In the genomic region with DNA sequence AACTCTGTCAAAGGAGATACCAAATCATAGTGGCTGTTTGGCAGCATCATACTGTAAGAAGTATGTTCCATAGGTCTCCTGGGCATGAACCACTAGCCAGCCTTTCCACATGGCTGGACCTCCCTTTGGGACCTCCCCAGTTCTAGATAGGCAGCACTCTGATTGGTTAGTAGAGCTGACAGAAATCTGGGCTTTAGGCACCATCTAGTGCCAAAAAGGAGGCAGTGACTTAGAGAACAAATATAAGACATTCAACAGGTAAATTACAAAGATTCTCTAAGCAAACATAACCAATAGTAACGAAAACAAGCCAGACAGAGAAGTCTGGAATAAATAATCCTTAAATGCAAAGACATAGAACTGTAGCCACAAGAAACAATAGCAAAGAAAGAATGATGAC, we compare ENCODE assay signal across 11 cellular contexts.
DNase-seq lines count a peak whose midpoint lies in the region; ATAC-seq, FAIRE-seq and TF ChIP-seq lines count a peak whose summit lies in the region.
"Had no signal": no experiment of that assay in that cellular context is flagged by ENCODE, and none has a peak within 500 bp of the region (broad histone marks: within the 10 kb centered on the region; RNA-seq: fewer than 3 reads in every experiment).

No MANE protein-coding gene starts in this region.

- no peak overlapping the region for H2AFZ ChIP-seq in GM23248

- H3K4me1 ChIP-seq in GM23248 (ENCODE audit: insufficient read depth) (no peaks in the 10 kb centered on the region), cardiac muscle cell (ENCODE audit: low read depth) (no peaks in the 10 kb centered on the region), uterus (no peaks in the 10 kb centered on the region)

- H3K27ac ChIP-seq in 22Rv1 (no peak overlapping the region), GM23248 (no peak overlapping the region), cardiac muscle cell (no peak overlapping the region), uterus (no peak overlapping the region)

- ATAC-seq in GM19463 (IDR thresholded peaks at IDR 0.05; ENCODE audit: unreplicated experiment): no peak
- ATAC-seq: naive thymus-derived CD8-positive, alpha-beta T cell had no signal

- no peaks in the 10 kb centered on the region for H4K20me1 ChIP-seq in GM23248 (ENCODE audit: insufficient read depth)

- in situ Hi-C loops in GM23248 (cut with MboI): no loop called here

- no peaks in the 10 kb centered on the region for H3K79me2 ChIP-seq in GM23248 (ENCODE audit: insufficient read depth)

- DNase-seq in GM23248 (peak; percentile 44), RCC 7860 (ENCODE audit: low spot score) (peak; percentile 11), cardiac muscle cell (ENCODE audit: low read depth in 1 of 2, low spot score in 1 of 2) (peak in 1 of 2 donors; percentile 77), posterior vena cava (ENCODE audit: low spot score) (no peak), uterus (no peak), H54 (ENCODE audit: insufficient read length, low spot score) (no peak)
- DNase-seq: activated naive CD4-positive, alpha-beta T cell; naive thymus-derived CD8-positive, alpha-beta T cell had no signal

- H3K36me3 ChIP-seq in GM23248 (ENCODE audit: low read depth) (no peaks in the 10 kb centered on the region), cardiac muscle cell (no peaks in the 10 kb centered on the region), uterus (no peaks in the 10 kb centered on the region)

- no peak overlapping the region for H3K4me2 ChIP-seq in GM23248 (ENCODE audit: unreplicated experiment)

- no peaks in the 10 kb centered on the region for H3K9me3 ChIP-seq in GM23248 (ENCODE audit: low read depth)
- H3K9me3 ChIP-seq in cardiac muscle cell (ENCODE audit: low read depth): no peaks in the 10 kb centered on the region
- no peaks in the 10 kb centered on the region for H3K9me3 ChIP-seq in uterus

- 29 to 36% methylated on average over 1 of the region's 1 CpG for WGBS in GM23248 (ENCODE audit: low coverage in 1 of 2, low lambda C conversion rate in 2 of 2, missing lambda C conversion rate in 2 of 2), 2 experiments

- H3K9me2 ChIP-seq in GM23248 (ENCODE audit: insufficient read depth): no peaks in the 10 kb centered on the region

- TF ChIP-seq CTCF in 22Rv1 (IDR thresholded peaks at IDR 0.05) (peak; percentile 38), cardiac muscle cell (IDR thresholded peaks at IDR 0.05; ENCODE audit: low read depth, low read length) (peak; percentile 34), uterus (IDR thresholded peaks at IDR 0.05) (no peak)

- H3F3A ChIP-seq in GM23248 (ENCODE audit: insufficient read depth): no peaks in the 10 kb centered on the region

- FAIRE-seq in RCC 7860 (lab: Jason Lieb, UNC): no peak
- FAIRE-seq in H54 (lab: Jason Lieb, UNC): no peak
- FAIRE-seq: G401.6 had no signal

- H3K9ac ChIP-seq in GM23248: no peak overlapping the region

- intact Hi-C loops in posterior vena cava (cut with DNase I): no loop called here
- intact Hi-C loops in uterus (cut with DNase I; ENCODE audit: low total_unique reads): no loop called here

- H3K27me3 ChIP-seq in GM23248 (replicated peaks; ENCODE audit: insufficient read depth) (0 out of 2 replicates have a peak, but pooled peaks cover 15% of the 10 kb centered on the region), cardiac muscle cell (no peaks in the 10 kb centered on the region), uterus (no peaks in the 10 kb centered on the region)

- no peak for TF ChIP-seq POLR2A in uterus (IDR thresholded peaks at IDR 0.05)
- TF ChIP-seq POLR2A in H54 (IDR thresholded peaks at IDR 0.05; ENCODE audit: low read depth, low read length): no peak

- H3K4me3 ChIP-seq in GM23248 (no peak overlapping the region), cardiac muscle cell (no peak overlapping the region), uterus (no peak overlapping the region)

Comparison
In these comparisons a context has a peak if more than half of its experiments do, and no peak if none do; other contexts are left out.
1. CTCF ChIP-seq: peak in 22Rv1 (single experiment) and cardiac muscle cell (single experiment); none in uterus (0 of 4).
2. DNase-seq: peak in GM23248 (single experiment) and RCC 7860 (single experiment); none in posterior vena cava (single experiment), uterus (0 of 2) and H54 (single experiment).